Comparison of ENCODE assay signal across 28 cellular contexts in genomic region chr12:10251669-10252068, GRCh38.
"Had no signal": no experiment of that assay in that cellular context is flagged by ENCODE, and none has a peak within 500 bp of the region (broad histone marks: within the 10 kb centered on the region; RNA-seq: fewer than 3 reads in every experiment).

No MANE protein-coding gene starts in this region.

- H3K4me3 Mint-ChIP-seq: naive thymus-derived CD8-positive, alpha-beta T cell; stimulated activated naive B cell treated with anti-CD40 and anti-IgM and Interleukin-4, amounts not matched to agents 10 μg/mL and 1 μg/mL and 100 μg/mL, for 72 hours had no signal

- DNase-seq: hippocampal formation; kidney; left colon; left lung; lower lobe of right lung; mammary epithelial cell; mesenchymal stem cell; naive thymus-derived CD8-positive, alpha-beta T cell; nucleus accumbens; pancreas; posterior cingulate gyrus; retina; right cardiac atrium; stimulated activated CD4-positive, alpha-beta T cell treated with anti-CD3 and anti-CD28 coated beads, Interleukin-12 subunit alpha, Interleukin-12 subunit beta, amount 100 ng/mL, for 4 hours; stimulated activated CD4-positive, alpha-beta T cell treated with anti-CD3 and anti-CD28 coated beads, Interleukin-15, amount 100 ng/mL, for 24 hours; stimulated activated CD4-positive, alpha-beta T cell treated with anti-CD3 and anti-CD28 coated beads, Interleukin-2, amount 100 ng/mL, for 24 hours; stimulated activated CD4-positive, alpha-beta T cell treated with anti-CD3 and anti-CD28 coated beads, Interleukin-4, amount 100 ng/mL, for 1 hour; stimulated activated naive B cell treated with anti-CD40 and anti-IgM and Interleukin-4, amounts not matched to agents 10 μg/mL and 1 μg/mL and 100 μg/mL, for 72 hours; stimulated activated naive CD8-positive, alpha-beta T cell treated with anti-CD3 and anti-CD28 coated beads, Interleukin-15, Interleukin-2, amounts not matched to agents 100 U/mL and 50 U/mL, for 24 hours; stomach; tibial artery; trophoblast cell; upper lobe of right lung; uterus had no signal

- H3K27ac Mint-ChIP-seq: stimulated activated naive B cell treated with anti-CD40 and anti-IgM and Interleukin-4, amounts not matched to agents 10 μg/mL and 1 μg/mL and 100 μg/mL, for 72 hours had no signal

- H3K4me3 ChIP-seq: left lung, lower lobe of right lung, pancreas, prostate gland, skin epidermis, stomach, thoracic aorta, tibial artery, upper lobe of right lung, uterus had no signal

- H3K36me3 ChIP-seq: left lung, lower lobe of right lung, pancreas, prostate gland, stomach, thoracic aorta, tibial artery, upper lobe of right lung, uterus had no signal

- H3K9me3 ChIP-seq: pancreas, prostate gland, upper lobe of right lung, uterus had no signal

- H3K27ac ChIP-seq: left lung, lower lobe of right lung, pancreas, prostate gland, skin epidermis, stomach, thoracic aorta, tibial artery, upper lobe of right lung, uterus had no signal

- ATAC-seq: left colon; left lung; lower lobe of right lung; naive thymus-derived CD8-positive, alpha-beta T cell; pancreas; right cardiac atrium; sciatic nerve; stimulated activated naive B cell treated with anti-CD40 and anti-IgM and Interleukin-4, amounts not matched to agents 10 μg/mL and 1 μg/mL and 100 μg/mL, for 72 hours; stimulated activated naive CD8-positive, alpha-beta T cell treated with anti-CD3 and anti-CD28 coated beads, Interleukin-15, Interleukin-2, amounts not matched to agents 100 U/mL and 50 U/mL, for 24 hours; upper lobe of right lung had no signal

- H3K27me3 ChIP-seq: left lung, pancreas, stomach, tibial artery, upper lobe of right lung, uterus had no signal

- H3K4me1 ChIP-seq: left lung, lower lobe of right lung, pancreas, prostate gland, stomach, upper lobe of right lung, uterus had no signal
